In the genomic region with DNA sequence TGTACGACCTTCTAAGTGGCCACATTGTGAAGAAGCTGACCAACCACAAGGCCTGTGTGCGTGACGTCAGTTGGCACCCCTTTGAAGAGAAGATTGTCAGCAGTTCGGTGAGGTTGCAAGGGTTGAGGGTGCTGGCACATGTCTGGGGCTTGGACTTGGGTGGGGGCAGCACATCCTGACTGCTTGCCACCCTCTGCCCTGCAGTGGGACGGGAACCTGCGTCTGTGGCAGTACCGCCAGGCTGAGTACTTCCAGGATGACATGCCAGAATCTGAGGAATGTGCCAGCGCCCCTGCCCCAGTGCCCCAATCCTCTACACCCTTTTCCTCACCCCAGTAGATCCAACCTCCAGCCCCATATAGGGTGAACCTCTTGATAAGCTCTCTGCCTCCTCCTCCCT, we compare ENCODE assay signal across 21 cellular contexts. TPM values are rescaled to one million over a fixed set of nuclear protein-coding genes. Genes with fewer than 3 reads are reported as not detected.
A peak's percentile ranks its signal among the peaks of the same experiment; 100 is the strongest.
DNase-seq lines count a peak whose midpoint lies in the region; ATAC-seq and TF ChIP-seq lines count a peak whose summit lies in the region.
"Had no signal": no experiment of that assay in that cellular context is flagged by ENCODE, and none has a peak within 500 bp of the region (broad histone marks: within the 10 kb centered on the region; RNA-seq: fewer than 3 reads in every experiment).

No MANE protein-coding gene starts in this region.

- no peak overlapping the region for H3K4me3 ChIP-seq in CD8-positive, alpha-beta T cell (ENCODE audit: low read depth, low read length)
- H3K4me3 ChIP-seq: GM23248 had no signal

- no peak overlapping the region for H3K27ac ChIP-seq in CD8-positive, alpha-beta T cell (ENCODE audit: low read depth, low read length)
- H3K27ac ChIP-seq: GM23248 had no signal

- H3K36me3 ChIP-seq in CD8-positive, alpha-beta T cell (ENCODE audit: insufficient read depth, low read length): peaks cover 58% of the 10 kb centered on the region

- CTCF ChIA-PET in CD8-positive, alpha-beta T cell (lab: Charles Lee): interaction anchor here (0.7 to 1.9 kb wide), 2 partner anchors 8 to 14 kb away, joined by 3 to 6 read pairs; a partner anchor contains a TSS

- intact Hi-C loops in CD8-positive, alpha-beta T cell (cut with DNase I, micrococcal nuclease): no loop called here
- intact Hi-C loops in left ventricle myocardium superior (cut with micrococcal nuclease): no loop called here

- TF ChIP-seq CTCF in CD8-positive, alpha-beta T cell (IDR thresholded peaks at IDR 0.05): no peak
- no peak for TF ChIP-seq CTCF in endothelial cell (IDR thresholded peaks at IDR 0.05; ENCODE audit: unreplicated experiment)

- no peaks in the 10 kb centered on the region for H3K9me3 Mint-ChIP-seq in CD8-positive, alpha-beta T cell
- H3K9me3 Mint-ChIP-seq in IgD-negative memory B cell: no peaks in the 10 kb centered on the region
- no peaks in the 10 kb centered on the region for H3K9me3 Mint-ChIP-seq in stimulated activated naive B cell treated with anti-CD40 and anti-IgM and Interleukin-4, amounts not matched to agents 10 μg/mL and 1 μg/mL and 100 μg/mL, for 72 hours
- no peaks in the 10 kb centered on the region for H3K9me3 Mint-ChIP-seq in endothelial cell (ENCODE audit: unreplicated experiment)
- H3K9me3 Mint-ChIP-seq: CD4-positive, alpha-beta memory T cell had no signal

- peaks cover 5% of the 10 kb centered on the region for H3K4me1 Mint-ChIP-seq in CD8-positive, alpha-beta T cell (ENCODE audit: low read depth)
- H3K4me1 Mint-ChIP-seq in IgD-negative memory B cell (peaks cover 19 to 40% (median 38%) of the 10 kb centered on the region in 3 donors), endothelial cell (ENCODE audit: unreplicated experiment) (no peaks in the 10 kb centered on the region)
- H3K4me1 Mint-ChIP-seq in stimulated activated naive B cell treated with anti-CD40 and anti-IgM and Interleukin-4, amounts not matched to agents 10 μg/mL and 1 μg/mL and 100 μg/mL, for 72 hours: peaks cover 26 to 36% of the 10 kb centered on the region in 2 donors

- H3K27me3 ChIP-seq in CD8-positive, alpha-beta T cell (ENCODE audit: insufficient read depth, low read length): no peaks in the 10 kb centered on the region
- H3K27me3 ChIP-seq: BE2C had no signal

- ATAC-seq in CD8-positive, alpha-beta T cell: no peak
- ATAC-seq in left ventricle myocardium superior: peak; percentile 8
- no peak for ATAC-seq in stimulated activated naive B cell treated with anti-CD40 and anti-IgM and Interleukin-4, amounts not matched to agents 10 μg/mL and 1 μg/mL and 100 μg/mL, for 72 hours (replicated peaks)
- ATAC-seq: HCT116, SK-N-SH treated with all-trans-retinoic acid at 6 μM for 48 hours had no signal

- no peaks in the 10 kb centered on the region for H3K4me1 ChIP-seq in CD8-positive, alpha-beta T cell (ENCODE audit: insufficient read depth, low read length)
- H3K4me1 ChIP-seq: BE2C had no signal

- H3K4me3 Mint-ChIP-seq in CD8-positive, alpha-beta T cell: no peak overlapping the region
- H3K4me3 Mint-ChIP-seq in IgD-negative memory B cell: peak overlapping the region in 3 of 4 donors; percentile 31 to 88 (median 34)
- H3K4me3 Mint-ChIP-seq in stimulated activated naive B cell treated with anti-CD40 and anti-IgM and Interleukin-4, amounts not matched to agents 10 μg/mL and 1 μg/mL and 100 μg/mL, for 72 hours: peak overlapping the region in 1 of 2 donors; percentile 69
- H3K4me3 Mint-ChIP-seq in endothelial cell (ENCODE audit: unreplicated experiment): no peak overlapping the region
- H3K4me3 Mint-ChIP-seq: CD4-positive, alpha-beta memory T cell had no signal

- peaks cover 62% of the 10 kb centered on the region for H3K36me3 Mint-ChIP-seq in CD8-positive, alpha-beta T cell
- peaks cover 4% of the 10 kb centered on the region for H3K36me3 Mint-ChIP-seq in IgD-negative memory B cell
- H3K36me3 Mint-ChIP-seq in stimulated activated naive B cell treated with anti-CD40 and anti-IgM and Interleukin-4, amounts not matched to agents 10 μg/mL and 1 μg/mL and 100 μg/mL, for 72 hours: peaks cover 38 to 52% of the 10 kb centered on the region in 2 donors
- H3K36me3 Mint-ChIP-seq in endothelial cell (ENCODE audit: low read depth, unreplicated experiment): peaks cover 36% of the 10 kb centered on the region

- H3K27me3 Mint-ChIP-seq in CD8-positive, alpha-beta T cell (ENCODE audit: low read depth): no peaks in the 10 kb centered on the region
- H3K27me3 Mint-ChIP-seq in IgD-negative memory B cell (no peaks in the 10 kb centered on the region), endothelial cell (ENCODE audit: unreplicated experiment) (no peaks in the 10 kb centered on the region)
- no peaks in the 10 kb centered on the region for H3K27me3 Mint-ChIP-seq in stimulated activated naive B cell treated with anti-CD40 and anti-IgM and Interleukin-4, amounts not matched to agents 10 μg/mL and 1 μg/mL and 100 μg/mL, for 72 hours
- H3K27me3 Mint-ChIP-seq: CD4-positive, alpha-beta memory T cell had no signal

- H3K9me3 ChIP-seq in CD8-positive, alpha-beta T cell (ENCODE audit: low read length): no peaks in the 10 kb centered on the region
- H3K9me3 ChIP-seq: BE2C had no signal

- H3K27ac Mint-ChIP-seq in CD8-positive, alpha-beta T cell: peak overlapping the region; percentile 18
- H3K27ac Mint-ChIP-seq in IgD-negative memory B cell (peak overlapping the region; percentile 74 to 98 (median 81)), endothelial cell (ENCODE audit: unreplicated experiment) (no peak overlapping the region)
- peak overlapping the region; percentile 98 for H3K27ac Mint-ChIP-seq in stimulated activated naive B cell treated with anti-CD40 and anti-IgM and Interleukin-4, amounts not matched to agents 10 μg/mL and 1 μg/mL and 100 μg/mL, for 72 hours

- no peak for DNase-seq in CD8-positive, alpha-beta T cell
- no peak for DNase-seq in left ventricle myocardium superior
- DNase-seq in stimulated activated naive B cell treated with anti-CD40 and anti-IgM and Interleukin-4, amounts not matched to agents 10 μg/mL and 1 μg/mL and 100 μg/mL, for 72 hours: no peak
- no peak for DNase-seq in CD1c-positive myeloid dendritic cell (ENCODE audit: extremely low spot score)
- no peak for DNase-seq in stimulated activated CD4-positive, alpha-beta T cell treated with anti-CD3 and anti-CD28 coated beads, Interleukin-4, amount 100 ng/mL, for 24 hours
- no peak for DNase-seq in endothelial cell (ENCODE audit: low spot score)
- DNase-seq: BE2C; CD4-positive, alpha-beta memory T cell; GDM1; GM23248; KG1; NCI-H1436 treated with DMSO at 0.1 percent for 48 hours; NCI-H2029 treated with DMSO at 0.1 percent for 48 hours; NCI-H2171 treated with DMSO at 0.1 percent for 48 hours; NCI-H446 treated with DMSO at 0.1 percent for 48 hours; NCI-H774; SHP77 had no signal

- POLR2A ChIA-PET in CD8-positive, alpha-beta T cell (lab: Charles Lee): interaction anchor here (1.4 kb wide), 1 partner anchor 13 kb away, joined by 6 read pairs; a partner anchor contains a TSS

RNA-seq across cellular contexts. Expression of a gene that starts 7.5 kb away (rescaled TPM):
- 1 to 10 TPM; 1.7 to 2.4 TPM for total RNA-seq in CD8-positive, alpha-beta T cell
- 1.1 TPM for polyA plus RNA-seq in IgD-negative memory B cell
- total RNA-seq in left ventricle myocardium superior (140 TPM), endothelial cell (ENCODE audit: unreplicated experiment) (0.59 TPM)
- total RNA-seq: GM23248 had no signal
- polyA plus RNA-seq: AG04450, GM23248 had no signal

RNA-seq across cellular contexts. Expression of a gene that starts 8.2 kb away (rescaled TPM):
- 1 to 10 TPM; 3.4 to 3.8 TPM for total RNA-seq in CD8-positive, alpha-beta T cell
- 2.6 TPM for polyA plus RNA-seq in IgD-negative memory B cell
- total RNA-seq in left ventricle myocardium superior (0.77 TPM), endothelial cell (ENCODE audit: unreplicated experiment) (1.2 TPM)

RNA-seq across cellular contexts. Expression of a gene that starts 8.4 kb away (rescaled TPM):
- 10 to 100 TPM; 88.7 to 89.7 TPM for total RNA-seq in CD8-positive, alpha-beta T cell
- 74.5 TPM for polyA plus RNA-seq in IgD-negative memory B cell
- 85.8 TPM for total RNA-seq in left ventricle myocardium superior
- 38.2 TPM for total RNA-seq in endothelial cell (ENCODE audit: unreplicated experiment)

RNA-seq across cellular contexts. Expression of a gene that starts 13.0 kb away (rescaled TPM):
- 100 to 1,000 TPM; 200 to 207 TPM for total RNA-seq in CD8-positive, alpha-beta T cell
- 804 TPM for polyA plus RNA-seq in IgD-negative memory B cell
- total RNA-seq in left ventricle myocardium superior (137 TPM), endothelial cell (ENCODE audit: unreplicated experiment) (43.6 TPM)

RNA-seq across cellular contexts. Expression of a gene that starts 18.4 kb away (rescaled TPM):
- 10 to 100 TPM in 1 of 2 experiments, 1 to 10 TPM in 1; 7.8 to 10.4 TPM for total RNA-seq in CD8-positive, alpha-beta T cell
- 18.2 TPM for polyA plus RNA-seq in IgD-negative memory B cell
- total RNA-seq in left ventricle myocardium superior: 16.4 TPM
- 16.7 TPM for total RNA-seq in endothelial cell (ENCODE audit: unreplicated experiment)

Comparison
In these comparisons a context has a peak if more than half of its experiments do, and no peak if none do; other contexts are left out.
1. H3K4me3 Mint-ChIP-seq: peak in IgD-negative memory B cell (3 of 4); none in CD8-positive, alpha-beta T cell (single experiment) and endothelial cell (single experiment).
2. RNA of a gene that starts 7.5 kb away (total RNA-seq): 140 TPM in left ventricle myocardium superior (single experiment); 1.7 to 2.4 TPM in CD8-positive, alpha-beta T cell and 0.59 TPM in endothelial cell (single experiment); every median in the first group is over 10 times any median in the second.